ENCODE assay signal across 1 cellular context in the genomic region with DNA sequence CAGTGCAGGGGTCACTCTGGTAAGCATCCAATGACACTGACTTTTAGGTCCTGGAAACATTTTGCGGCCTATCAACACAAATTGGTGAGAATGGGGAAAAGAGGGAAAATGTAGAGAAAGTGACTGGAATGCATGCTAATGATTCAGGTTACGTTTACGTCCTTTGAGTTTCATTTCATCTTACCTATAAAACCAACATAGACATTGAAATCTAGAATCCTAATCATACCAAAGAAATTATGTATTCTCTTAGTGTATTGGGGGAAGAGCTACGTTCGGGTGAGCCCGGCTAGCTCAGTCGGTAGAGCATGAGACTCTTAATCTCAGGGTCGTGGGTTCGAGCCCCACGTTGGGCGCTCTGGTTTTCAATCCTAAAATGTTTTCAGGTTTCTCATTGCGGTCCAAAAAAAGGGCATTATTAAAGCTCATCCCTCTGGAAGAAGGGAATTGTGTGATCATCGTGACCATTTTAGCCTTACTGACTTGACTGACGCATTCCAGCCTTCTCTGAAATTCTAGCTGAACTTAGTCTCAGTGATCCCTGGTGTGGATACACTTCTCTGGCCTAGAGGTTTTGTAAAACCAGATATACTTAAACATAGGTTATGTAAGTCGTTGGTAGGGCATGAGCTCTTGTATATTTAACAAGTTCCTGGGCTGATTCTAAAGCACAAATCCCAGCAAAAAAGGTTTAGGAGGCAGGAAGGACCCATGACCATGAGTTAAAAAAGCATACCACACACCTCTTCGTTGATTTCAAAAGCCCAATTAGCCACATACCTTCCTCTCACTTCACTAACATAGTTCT.
TF ChIP-seq lines count a peak whose summit lies in the region.

No MANE protein-coding gene starts in this region.

TF ChIP-seq in HepG2, 621 proteins besides CTCF, POLR2A, EP300 and RAD21 (continued from another document and continues in another):
- TF ChIP-seq HDAC2 (CRISPR knock-in tag; IDR thresholded peaks at IDR 0.05), result peak; percentile 68
- TF ChIP-seq RARG (CRISPR knock-in tag; IDR thresholded peaks at IDR 0.05; ENCODE audit: low read depth), result no peak
- peak; percentile 44; the same call in 1 of the 2 replicates for TF ChIP-seq ZSCAN12 (CRISPR knock-in tag; IDR thresholded peaks at IDR 0.05)
- TF ChIP-seq ZNF713 (CRISPR knock-in tag; IDR thresholded peaks at IDR 0.05), result no peak
- TF ChIP-seq, protein P1, sequence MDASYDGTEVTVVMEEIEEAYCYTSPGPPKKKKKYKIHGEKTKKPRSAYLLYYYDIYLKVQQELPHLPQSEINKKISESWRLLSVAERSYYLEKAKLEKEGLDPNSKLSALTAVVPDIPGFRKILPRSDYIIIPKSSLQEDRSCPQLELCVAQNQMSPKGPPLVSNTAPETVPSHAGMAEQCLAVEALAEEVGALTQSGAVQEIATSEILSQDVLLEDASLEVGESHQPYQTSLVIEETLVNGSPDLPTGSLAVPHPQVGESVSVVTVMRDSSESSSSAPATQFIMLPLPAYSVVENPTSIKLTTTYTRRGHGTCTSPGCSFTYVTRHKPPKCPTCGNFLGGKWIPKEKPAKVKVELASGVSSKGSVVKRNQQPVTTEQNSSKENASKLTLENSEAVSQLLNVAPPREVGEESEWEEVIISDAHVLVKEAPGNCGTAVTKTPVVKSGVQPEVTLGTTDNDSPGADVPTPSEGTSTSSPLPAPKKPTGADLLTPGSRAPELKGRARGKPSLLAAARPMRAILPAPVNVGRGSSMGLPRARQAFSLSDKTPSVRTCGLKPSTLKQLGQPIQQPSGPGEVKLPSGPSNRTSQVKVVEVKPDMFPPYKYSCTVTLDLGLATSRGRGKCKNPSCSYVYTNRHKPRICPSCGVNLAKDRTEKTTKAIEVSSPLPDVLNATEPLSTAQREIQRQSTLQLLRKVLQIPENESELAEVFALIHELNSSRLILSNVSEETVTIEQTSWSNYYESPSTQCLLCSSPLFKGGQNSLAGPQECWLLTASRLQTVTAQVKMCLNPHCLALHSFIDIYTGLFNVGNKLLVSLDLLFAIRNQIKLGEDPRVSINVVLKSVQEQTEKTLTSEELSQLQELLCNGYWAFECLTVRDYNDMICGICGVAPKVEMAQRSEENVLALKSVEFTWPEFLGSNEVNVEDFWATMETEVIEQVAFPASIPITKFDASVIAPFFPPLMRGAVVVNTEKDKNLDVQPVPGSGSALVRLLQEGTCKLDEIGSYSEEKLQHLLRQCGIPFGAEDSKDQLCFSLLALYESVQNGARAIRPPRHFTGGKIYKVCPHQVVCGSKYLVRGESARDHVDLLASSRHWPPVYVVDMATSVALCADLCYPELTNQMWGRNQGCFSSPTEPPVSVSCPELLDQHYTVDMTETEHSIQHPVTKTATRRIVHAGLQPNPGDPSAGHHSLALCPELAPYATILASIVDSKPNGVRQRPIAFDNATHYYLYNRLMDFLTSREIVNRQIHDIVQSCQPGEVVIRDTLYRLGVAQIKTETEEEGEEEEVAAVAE (CRISPR knock-in tag; IDR thresholded peaks at IDR 0.05; ENCODE audit: borderline replicate concordance), result no peak
- no peak for TF ChIP-seq KDM4B (CRISPR knock-in tag; IDR thresholded peaks at IDR 0.05)
- TF ChIP-seq ZNF263 (CRISPR knock-in tag; IDR thresholded peaks at IDR 0.05), result peak; percentile 73
- TF ChIP-seq PLRG1 (conservative IDR thresholded peaks at IDR 0.05), result no peak
- TF ChIP-seq KAT8 (CRISPR knock-in tag; IDR thresholded peaks at IDR 0.05), result peak; percentile 70
- no peak for TF ChIP-seq POLR2AphosphoS2 (IDR thresholded peaks at IDR 0.05; ENCODE audit: low read depth, low read length)
- TF ChIP-seq, protein P2, sequence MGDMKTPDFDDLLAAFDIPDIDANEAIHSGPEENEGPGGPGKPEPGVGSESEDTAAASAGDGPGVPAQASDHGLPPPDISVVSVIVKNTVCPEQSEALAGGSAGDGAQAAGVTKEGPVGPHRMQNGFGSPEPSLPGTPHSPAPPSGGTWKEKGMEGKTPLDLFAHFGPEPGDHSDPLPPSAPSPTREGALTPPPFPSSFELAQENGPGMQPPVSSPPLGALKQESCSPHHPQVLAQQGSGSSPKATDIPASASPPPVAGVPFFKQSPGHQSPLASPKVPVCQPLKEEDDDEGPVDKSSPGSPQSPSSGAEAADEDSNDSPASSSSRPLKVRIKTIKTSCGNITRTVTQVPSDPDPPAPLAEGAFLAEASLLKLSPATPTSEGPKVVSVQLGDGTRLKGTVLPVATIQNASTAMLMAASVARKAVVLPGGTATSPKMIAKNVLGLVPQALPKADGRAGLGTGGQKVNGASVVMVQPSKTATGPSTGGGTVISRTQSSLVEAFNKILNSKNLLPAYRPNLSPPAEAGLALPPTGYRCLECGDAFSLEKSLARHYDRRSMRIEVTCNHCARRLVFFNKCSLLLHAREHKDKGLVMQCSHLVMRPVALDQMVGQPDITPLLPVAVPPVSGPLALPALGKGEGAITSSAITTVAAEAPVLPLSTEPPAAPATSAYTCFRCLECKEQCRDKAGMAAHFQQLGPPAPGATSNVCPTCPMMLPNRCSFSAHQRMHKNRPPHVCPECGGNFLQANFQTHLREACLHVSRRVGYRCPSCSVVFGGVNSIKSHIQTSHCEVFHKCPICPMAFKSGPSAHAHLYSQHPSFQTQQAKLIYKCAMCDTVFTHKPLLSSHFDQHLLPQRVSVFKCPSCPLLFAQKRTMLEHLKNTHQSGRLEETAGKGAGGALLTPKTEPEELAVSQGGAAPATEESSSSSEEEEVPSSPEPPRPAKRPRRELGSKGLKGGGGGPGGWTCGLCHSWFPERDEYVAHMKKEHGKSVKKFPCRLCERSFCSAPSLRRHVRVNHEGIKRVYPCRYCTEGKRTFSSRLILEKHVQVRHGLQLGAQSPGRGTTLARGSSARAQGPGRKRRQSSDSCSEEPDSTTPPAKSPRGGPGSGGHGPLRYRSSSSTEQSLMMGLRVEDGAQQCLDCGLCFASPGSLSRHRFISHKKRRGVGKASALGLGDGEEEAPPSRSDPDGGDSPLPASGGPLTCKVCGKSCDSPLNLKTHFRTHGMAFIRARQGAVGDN (CRISPR knock-in tag; IDR thresholded peaks at IDR 0.05), result no peak
- TF ChIP-seq NFRKB (IDR thresholded peaks at IDR 0.05), result no peak
- TF ChIP-seq ATM (IDR thresholded peaks at IDR 0.05; ENCODE audit: borderline replicate concordance), result no peak
- TF ChIP-seq NFE2L2 (IDR thresholded peaks at IDR 0.05; ENCODE audit: low read length), result no peak
- peak; percentile 46; the same call in 1 of the 2 replicates for TF ChIP-seq ETV5 (CRISPR knock-in tag; IDR thresholded peaks at IDR 0.05; ENCODE audit: borderline replicate concordance)
- peak; percentile 93 for TF ChIP-seq ZNF792 (CRISPR knock-in tag; IDR thresholded peaks at IDR 0.05)
- peak; percentile 79; the same call in 1 of the 2 replicates for TF ChIP-seq CHD4 (IDR thresholded peaks at IDR 0.05; ENCODE audit: borderline replicate concordance, low read length)
- no peak for TF ChIP-seq HMG20B (CRISPR knock-in tag; conservative IDR thresholded peaks at IDR 0.05)
- peak; percentile 79 for TF ChIP-seq ERF (CRISPR knock-in tag; IDR thresholded peaks at IDR 0.05)
- TF ChIP-seq KMT2B (CRISPR knock-in tag; IDR thresholded peaks at IDR 0.05), result peak; percentile 62; the same call in 1 of the 2 replicates
- no peak for TF ChIP-seq HOXA9 (CRISPR knock-in tag; IDR thresholded peaks at IDR 0.05; ENCODE audit: borderline replicate concordance)
- TF ChIP-seq, protein P3, sequence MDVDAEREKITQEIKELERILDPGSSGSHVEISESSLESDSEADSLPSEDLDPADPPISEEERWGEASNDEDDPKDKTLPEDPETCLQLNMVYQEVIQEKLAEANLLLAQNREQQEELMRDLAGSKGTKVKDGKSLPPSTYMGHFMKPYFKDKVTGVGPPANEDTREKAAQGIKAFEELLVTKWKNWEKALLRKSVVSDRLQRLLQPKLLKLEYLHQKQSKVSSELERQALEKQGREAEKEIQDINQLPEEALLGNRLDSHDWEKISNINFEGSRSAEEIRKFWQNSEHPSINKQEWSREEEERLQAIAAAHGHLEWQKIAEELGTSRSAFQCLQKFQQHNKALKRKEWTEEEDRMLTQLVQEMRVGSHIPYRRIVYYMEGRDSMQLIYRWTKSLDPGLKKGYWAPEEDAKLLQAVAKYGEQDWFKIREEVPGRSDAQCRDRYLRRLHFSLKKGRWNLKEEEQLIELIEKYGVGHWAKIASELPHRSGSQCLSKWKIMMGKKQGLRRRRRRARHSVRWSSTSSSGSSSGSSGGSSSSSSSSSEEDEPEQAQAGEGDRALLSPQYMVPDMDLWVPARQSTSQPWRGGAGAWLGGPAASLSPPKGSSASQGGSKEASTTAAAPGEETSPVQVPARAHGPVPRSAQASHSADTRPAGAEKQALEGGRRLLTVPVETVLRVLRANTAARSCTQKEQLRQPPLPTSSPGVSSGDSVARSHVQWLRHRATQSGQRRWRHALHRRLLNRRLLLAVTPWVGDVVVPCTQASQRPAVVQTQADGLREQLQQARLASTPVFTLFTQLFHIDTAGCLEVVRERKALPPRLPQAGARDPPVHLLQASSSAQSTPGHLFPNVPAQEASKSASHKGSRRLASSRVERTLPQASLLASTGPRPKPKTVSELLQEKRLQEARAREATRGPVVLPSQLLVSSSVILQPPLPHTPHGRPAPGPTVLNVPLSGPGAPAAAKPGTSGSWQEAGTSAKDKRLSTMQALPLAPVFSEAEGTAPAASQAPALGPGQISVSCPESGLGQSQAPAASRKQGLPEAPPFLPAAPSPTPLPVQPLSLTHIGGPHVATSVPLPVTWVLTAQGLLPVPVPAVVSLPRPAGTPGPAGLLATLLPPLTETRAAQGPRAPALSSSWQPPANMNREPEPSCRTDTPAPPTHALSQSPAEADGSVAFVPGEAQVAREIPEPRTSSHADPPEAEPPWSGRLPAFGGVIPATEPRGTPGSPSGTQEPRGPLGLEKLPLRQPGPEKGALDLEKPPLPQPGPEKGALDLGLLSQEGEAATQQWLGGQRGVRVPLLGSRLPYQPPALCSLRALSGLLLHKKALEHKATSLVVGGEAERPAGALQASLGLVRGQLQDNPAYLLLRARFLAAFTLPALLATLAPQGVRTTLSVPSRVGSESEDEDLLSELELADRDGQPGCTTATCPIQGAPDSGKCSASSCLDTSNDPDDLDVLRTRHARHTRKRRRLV (CRISPR knock-in tag; IDR thresholded peaks at IDR 0.05), result no peak; the same call in 1 of the 2 replicates
- TF ChIP-seq ZNF777 (CRISPR knock-in tag; IDR thresholded peaks at IDR 0.05), result 0 out of 2 replicates have a peak, but pooled peaks have one; percentile 21
- TF ChIP-seq ZNF468 (CRISPR knock-in tag; IDR thresholded peaks at IDR 0.05), result no peak
- TF ChIP-seq, protein P4, sequence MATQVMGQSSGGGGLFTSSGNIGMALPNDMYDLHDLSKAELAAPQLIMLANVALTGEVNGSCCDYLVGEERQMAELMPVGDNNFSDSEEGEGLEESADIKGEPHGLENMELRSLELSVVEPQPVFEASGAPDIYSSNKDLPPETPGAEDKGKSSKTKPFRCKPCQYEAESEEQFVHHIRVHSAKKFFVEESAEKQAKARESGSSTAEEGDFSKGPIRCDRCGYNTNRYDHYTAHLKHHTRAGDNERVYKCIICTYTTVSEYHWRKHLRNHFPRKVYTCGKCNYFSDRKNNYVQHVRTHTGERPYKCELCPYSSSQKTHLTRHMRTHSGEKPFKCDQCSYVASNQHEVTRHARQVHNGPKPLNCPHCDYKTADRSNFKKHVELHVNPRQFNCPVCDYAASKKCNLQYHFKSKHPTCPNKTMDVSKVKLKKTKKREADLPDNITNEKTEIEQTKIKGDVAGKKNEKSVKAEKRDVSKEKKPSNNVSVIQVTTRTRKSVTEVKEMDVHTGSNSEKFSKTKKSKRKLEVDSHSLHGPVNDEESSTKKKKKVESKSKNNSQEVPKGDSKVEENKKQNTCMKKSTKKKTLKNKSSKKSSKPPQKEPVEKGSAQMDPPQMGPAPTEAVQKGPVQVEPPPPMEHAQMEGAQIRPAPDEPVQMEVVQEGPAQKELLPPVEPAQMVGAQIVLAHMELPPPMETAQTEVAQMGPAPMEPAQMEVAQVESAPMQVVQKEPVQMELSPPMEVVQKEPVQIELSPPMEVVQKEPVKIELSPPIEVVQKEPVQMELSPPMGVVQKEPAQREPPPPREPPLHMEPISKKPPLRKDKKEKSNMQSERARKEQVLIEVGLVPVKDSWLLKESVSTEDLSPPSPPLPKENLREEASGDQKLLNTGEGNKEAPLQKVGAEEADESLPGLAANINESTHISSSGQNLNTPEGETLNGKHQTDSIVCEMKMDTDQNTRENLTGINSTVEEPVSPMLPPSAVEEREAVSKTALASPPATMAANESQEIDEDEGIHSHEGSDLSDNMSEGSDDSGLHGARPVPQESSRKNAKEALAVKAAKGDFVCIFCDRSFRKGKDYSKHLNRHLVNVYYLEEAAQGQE (IDR thresholded peaks at IDR 0.05; ENCODE audit: borderline replicate concordance in 1 of 2, low read depth in 1 of 2, low read length in 2 of 2), result 0 out of 4 replicates have a peak, but pooled peaks of 1 of the 2 experiments have one; percentile 38
- TF ChIP-seq, protein P5, sequence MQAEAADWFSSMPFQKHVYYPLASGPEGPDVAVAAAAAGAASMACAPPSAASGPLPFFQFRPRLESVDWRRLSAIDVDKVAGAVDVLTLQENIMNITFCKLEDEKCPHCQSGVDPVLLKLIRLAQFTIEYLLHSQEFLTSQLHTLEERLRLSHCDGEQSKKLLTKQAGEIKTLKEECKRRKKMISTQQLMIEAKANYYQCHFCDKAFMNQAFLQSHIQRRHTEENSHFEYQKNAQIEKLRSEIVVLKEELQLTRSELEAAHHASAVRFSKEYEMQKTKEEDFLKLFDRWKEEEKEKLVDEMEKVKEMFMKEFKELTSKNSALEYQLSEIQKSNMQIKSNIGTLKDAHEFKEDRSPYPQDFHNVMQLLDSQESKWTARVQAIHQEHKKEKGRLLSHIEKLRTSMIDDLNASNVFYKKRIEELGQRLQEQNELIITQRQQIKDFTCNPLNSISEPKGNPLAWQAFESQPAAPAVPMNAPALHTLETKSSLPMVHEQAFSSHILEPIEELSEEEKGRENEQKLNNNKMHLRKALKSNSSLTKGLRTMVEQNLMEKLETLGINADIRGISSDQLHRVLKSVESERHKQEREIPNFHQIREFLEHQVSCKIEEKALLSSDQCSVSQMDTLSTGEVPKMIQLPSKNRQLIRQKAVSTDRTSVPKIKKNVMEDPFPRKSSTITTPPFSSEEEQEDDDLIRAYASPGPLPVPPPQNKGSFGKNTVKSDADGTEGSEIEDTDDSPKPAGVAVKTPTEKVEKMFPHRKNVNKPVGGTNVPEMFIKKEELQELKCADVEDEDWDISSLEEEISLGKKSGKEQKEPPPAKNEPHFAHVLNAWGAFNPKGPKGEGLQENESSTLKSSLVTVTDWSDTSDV (CRISPR knock-in tag; IDR thresholded peaks at IDR 0.05), result no peak
- TF ChIP-seq SMAD3 (CRISPR knock-in tag; IDR thresholded peaks at IDR 0.05), result peak; percentile 78
- TF ChIP-seq, protein P6, sequence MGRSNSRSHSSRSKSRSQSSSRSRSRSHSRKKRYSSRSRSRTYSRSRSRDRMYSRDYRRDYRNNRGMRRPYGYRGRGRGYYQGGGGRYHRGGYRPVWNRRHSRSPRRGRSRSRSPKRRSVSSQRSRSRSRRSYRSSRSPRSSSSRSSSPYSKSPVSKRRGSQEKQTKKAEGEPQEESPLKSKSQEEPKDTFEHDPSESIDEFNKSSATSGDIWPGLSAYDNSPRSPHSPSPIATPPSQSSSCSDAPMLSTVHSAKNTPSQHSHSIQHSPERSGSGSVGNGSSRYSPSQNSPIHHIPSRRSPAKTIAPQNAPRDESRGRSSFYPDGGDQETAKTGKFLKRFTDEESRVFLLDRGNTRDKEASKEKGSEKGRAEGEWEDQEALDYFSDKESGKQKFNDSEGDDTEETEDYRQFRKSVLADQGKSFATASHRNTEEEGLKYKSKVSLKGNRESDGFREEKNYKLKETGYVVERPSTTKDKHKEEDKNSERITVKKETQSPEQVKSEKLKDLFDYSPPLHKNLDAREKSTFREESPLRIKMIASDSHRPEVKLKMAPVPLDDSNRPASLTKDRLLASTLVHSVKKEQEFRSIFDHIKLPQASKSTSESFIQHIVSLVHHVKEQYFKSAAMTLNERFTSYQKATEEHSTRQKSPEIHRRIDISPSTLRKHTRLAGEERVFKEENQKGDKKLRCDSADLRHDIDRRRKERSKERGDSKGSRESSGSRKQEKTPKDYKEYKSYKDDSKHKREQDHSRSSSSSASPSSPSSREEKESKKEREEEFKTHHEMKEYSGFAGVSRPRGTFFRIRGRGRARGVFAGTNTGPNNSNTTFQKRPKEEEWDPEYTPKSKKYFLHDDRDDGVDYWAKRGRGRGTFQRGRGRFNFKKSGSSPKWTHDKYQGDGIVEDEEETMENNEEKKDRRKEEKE (IDR thresholded peaks at IDR 0.05), result no peak
- TF ChIP-seq ZNF839 (CRISPR knock-in tag; IDR thresholded peaks at IDR 0.05; ENCODE audit: borderline replicate concordance), result no peak
